1 cellular context compared by ENCODE assay signal in the genomic region with DNA sequence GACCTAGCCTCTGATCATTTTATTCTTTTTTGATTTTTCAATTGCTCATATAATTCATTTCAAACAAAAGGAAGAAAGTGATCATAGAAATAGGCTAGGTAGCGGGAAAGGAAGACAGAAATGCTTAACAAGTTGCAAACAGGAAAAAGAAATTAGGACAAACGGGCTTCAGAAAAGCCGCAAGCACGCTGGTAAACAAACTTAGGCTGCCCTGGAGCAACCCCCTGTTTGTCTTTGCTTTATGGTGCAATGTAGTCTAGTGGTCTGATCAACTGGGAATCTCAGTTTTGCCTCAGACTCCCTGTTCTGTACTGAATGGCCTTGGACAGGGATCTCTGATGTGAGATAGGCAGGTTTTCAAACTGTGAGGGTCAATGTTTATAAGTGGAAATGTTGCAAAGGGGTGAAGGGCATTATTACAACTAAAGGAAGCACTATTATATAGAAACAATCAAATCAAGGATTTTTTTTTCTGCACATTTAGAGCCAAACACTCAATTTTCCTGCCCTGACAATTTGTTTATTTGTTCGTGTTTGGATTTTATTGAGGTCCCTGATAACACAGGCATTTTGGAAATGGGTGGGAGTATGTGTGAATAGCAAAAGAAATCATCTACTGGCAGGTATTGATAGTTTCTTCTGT.
TF ChIP-seq lines count a peak whose summit lies in the region.

No MANE protein-coding gene starts in this region.

TF ChIP-seq in HepG2, 621 proteins besides CTCF, POLR2A, EP300 and RAD21 (continued from another document and continues in another):
- TF ChIP-seq, protein P1, sequence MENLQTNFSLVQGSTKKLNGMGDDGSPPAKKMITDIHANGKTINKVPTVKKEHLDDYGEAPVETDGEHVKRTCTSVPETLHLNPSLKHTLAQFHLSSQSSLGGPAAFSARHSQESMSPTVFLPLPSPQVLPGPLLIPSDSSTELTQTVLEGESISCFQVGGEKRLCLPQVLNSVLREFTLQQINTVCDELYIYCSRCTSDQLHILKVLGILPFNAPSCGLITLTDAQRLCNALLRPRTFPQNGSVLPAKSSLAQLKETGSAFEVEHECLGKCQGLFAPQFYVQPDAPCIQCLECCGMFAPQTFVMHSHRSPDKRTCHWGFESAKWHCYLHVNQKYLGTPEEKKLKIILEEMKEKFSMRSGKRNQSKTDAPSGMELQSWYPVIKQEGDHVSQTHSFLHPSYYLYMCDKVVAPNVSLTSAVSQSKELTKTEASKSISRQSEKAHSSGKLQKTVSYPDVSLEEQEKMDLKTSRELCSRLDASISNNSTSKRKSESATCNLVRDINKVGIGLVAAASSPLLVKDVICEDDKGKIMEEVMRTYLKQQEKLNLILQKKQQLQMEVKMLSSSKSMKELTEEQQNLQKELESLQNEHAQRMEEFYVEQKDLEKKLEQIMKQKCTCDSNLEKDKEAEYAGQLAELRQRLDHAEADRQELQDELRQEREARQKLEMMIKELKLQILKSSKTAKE (CRISPR knock-in tag; IDR thresholded peaks at IDR 0.05; ENCODE audit: borderline replicate concordance), result peak; percentile 94
- TF ChIP-seq USF2 (IDR thresholded peaks at IDR 0.05; ENCODE audit: low read depth, low read length) (no peak), USF2 (CRISPR knock-in tag; IDR thresholded peaks at IDR 0.05; ENCODE audit: borderline replicate concordance) (no peak), ZNF878 (CRISPR knock-in tag; IDR thresholded peaks at IDR 0.05) (no peak; the same call in 1 of the 2 replicates), FIP1L1 (IDR thresholded peaks at IDR 0.05; ENCODE audit: borderline replicate concordance, insufficient read depth, low read depth, low read length) (no peak), ZNF326 (CRISPR knock-in tag; IDR thresholded peaks at IDR 0.05; ENCODE audit: borderline replicate concordance) (no peak), SP1 (IDR thresholded peaks at IDR 0.05) (no peak), SP1 (CRISPR knock-in tag; IDR thresholded peaks at IDR 0.05) (0 out of 2 replicates have a peak, but pooled peaks have one; percentile 19), RFX3 (CRISPR knock-in tag; IDR thresholded peaks at IDR 0.05) (no peak), KDM4B (CRISPR knock-in tag; IDR thresholded peaks at IDR 0.05) (peak; percentile 93), AGO1 (IDR thresholded peaks at IDR 0.05; ENCODE audit: low read depth, low read length, poor library complexity, severe bottlenecking) (no peak), JUND (CRISPR knock-in tag; IDR thresholded peaks at IDR 0.05) (no peak), PHF21A (CRISPR knock-in tag; IDR thresholded peaks at IDR 0.05) (peak; percentile 88), ZNF781 (CRISPR knock-in tag; IDR thresholded peaks at IDR 0.05; ENCODE audit: borderline replicate concordance, not compliant biosample characterization) (no peak), ZSCAN29 (CRISPR knock-in tag; conservative IDR thresholded peaks at IDR 0.05) (no peak), BRD4 (CRISPR knock-in tag; IDR thresholded peaks at IDR 0.05) (peak; percentile 91), ESRRA (CRISPR knock-in tag; IDR thresholded peaks at IDR 0.05; ENCODE audit: low read depth) (peak; percentile 70; the same call in 1 of the 2 replicates), RBM22 (optimal IDR thresholded peaks at IDR 0.05; ENCODE audit: low read length) (no peak), CEBPG (CRISPR knock-in tag; IDR thresholded peaks at IDR 0.05) (peak; percentile 91), PAX8 (CRISPR knock-in tag; IDR thresholded peaks at IDR 0.05; ENCODE audit: borderline replicate concordance) (no peak), ZNF546 (CRISPR knock-in tag; conservative IDR thresholded peaks at IDR 0.05) (no peak), GTF3A (CRISPR knock-in tag; conservative IDR thresholded peaks at IDR 0.05) (no peak), MYC (CRISPR knock-in tag; IDR thresholded peaks at IDR 0.05; ENCODE audit: borderline replicate concordance) (no peak), ZNF564 (CRISPR knock-in tag; IDR thresholded peaks at IDR 0.05) (no peak), CEBPB (IDR thresholded peaks at IDR 0.05; ENCODE audit: borderline replicate concordance, low read depth, low read length) (peak; percentile 96), SIN3B (IDR thresholded peaks at IDR 0.05; ENCODE audit: low read length) (no peak), ZBTB46 (CRISPR knock-in tag; IDR thresholded peaks at IDR 0.05; ENCODE audit: borderline replicate concordance) (no peak), HNF1A (IDR thresholded peaks at IDR 0.05; ENCODE audit: low read depth) (peak; percentile 75), HNF1A (CRISPR knock-in tag; IDR thresholded peaks at IDR 0.05; ENCODE audit: borderline replicate concordance) (peak; percentile 88; the same call in 1 of the 2 replicates), TARDBP (CRISPR knock-in tag; IDR thresholded peaks at IDR 0.05) (peak; percentile 79; the same call in 1 of the 2 replicates), ZNF768 (CRISPR knock-in tag; IDR thresholded peaks at IDR 0.05) (no peak)
- TF ChIP-seq, protein P2, sequence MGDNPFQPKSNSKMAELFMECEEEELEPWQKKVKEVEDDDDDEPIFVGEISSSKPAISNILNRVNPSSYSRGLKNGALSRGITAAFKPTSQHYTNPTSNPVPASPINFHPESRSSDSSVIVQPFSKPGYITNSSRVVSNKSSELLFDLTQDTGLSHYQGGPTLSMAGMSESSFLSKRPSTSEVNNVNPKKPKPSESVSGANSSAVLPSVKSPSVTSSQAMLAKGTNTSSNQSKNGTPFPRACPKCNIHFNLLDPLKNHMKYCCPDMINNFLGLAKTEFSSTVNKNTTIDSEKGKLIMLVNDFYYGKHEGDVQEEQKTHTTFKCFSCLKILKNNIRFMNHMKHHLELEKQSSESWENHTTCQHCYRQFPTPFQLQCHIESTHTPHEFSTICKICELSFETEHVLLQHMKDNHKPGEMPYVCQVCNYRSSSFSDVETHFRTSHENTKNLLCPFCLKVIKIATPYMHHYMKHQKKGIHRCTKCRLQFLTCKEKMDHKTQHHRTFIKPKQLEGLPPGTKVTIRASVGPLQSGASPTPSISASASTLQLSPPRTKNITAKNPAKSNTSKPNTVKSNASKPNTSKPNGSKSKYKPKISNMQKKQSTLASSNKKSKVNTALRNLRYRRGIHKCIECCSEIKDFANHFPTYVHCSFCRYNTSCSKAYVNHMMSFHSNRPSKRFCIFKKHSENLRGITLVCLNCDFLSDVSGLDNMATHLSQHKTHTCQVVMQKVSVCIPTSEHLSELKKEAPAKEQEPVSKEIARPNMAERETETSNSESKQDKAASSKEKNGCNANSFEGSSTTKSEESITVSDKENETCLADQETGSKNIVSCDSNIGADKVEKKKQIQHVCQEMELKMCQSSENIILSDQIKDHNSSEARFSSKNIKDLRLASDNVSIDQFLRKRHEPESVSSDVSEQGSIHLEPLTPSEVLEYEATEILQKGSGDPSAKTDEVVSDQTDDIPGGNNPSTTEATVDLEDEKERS (CRISPR knock-in tag; IDR thresholded peaks at IDR 0.05), result peak; percentile 94
- TF ChIP-seq, protein P3, sequence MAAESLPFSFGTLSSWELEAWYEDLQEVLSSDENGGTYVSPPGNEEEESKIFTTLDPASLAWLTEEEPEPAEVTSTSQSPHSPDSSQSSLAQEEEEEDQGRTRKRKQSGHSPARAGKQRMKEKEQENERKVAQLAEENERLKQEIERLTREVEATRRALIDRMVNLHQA (CRISPR knock-in tag; IDR thresholded peaks at IDR 0.05), result no peak
- TF ChIP-seq, protein P4, sequence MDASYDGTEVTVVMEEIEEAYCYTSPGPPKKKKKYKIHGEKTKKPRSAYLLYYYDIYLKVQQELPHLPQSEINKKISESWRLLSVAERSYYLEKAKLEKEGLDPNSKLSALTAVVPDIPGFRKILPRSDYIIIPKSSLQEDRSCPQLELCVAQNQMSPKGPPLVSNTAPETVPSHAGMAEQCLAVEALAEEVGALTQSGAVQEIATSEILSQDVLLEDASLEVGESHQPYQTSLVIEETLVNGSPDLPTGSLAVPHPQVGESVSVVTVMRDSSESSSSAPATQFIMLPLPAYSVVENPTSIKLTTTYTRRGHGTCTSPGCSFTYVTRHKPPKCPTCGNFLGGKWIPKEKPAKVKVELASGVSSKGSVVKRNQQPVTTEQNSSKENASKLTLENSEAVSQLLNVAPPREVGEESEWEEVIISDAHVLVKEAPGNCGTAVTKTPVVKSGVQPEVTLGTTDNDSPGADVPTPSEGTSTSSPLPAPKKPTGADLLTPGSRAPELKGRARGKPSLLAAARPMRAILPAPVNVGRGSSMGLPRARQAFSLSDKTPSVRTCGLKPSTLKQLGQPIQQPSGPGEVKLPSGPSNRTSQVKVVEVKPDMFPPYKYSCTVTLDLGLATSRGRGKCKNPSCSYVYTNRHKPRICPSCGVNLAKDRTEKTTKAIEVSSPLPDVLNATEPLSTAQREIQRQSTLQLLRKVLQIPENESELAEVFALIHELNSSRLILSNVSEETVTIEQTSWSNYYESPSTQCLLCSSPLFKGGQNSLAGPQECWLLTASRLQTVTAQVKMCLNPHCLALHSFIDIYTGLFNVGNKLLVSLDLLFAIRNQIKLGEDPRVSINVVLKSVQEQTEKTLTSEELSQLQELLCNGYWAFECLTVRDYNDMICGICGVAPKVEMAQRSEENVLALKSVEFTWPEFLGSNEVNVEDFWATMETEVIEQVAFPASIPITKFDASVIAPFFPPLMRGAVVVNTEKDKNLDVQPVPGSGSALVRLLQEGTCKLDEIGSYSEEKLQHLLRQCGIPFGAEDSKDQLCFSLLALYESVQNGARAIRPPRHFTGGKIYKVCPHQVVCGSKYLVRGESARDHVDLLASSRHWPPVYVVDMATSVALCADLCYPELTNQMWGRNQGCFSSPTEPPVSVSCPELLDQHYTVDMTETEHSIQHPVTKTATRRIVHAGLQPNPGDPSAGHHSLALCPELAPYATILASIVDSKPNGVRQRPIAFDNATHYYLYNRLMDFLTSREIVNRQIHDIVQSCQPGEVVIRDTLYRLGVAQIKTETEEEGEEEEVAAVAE (CRISPR knock-in tag; IDR thresholded peaks at IDR 0.05; ENCODE audit: borderline replicate concordance), result no peak
- TF ChIP-seq, protein P5, sequence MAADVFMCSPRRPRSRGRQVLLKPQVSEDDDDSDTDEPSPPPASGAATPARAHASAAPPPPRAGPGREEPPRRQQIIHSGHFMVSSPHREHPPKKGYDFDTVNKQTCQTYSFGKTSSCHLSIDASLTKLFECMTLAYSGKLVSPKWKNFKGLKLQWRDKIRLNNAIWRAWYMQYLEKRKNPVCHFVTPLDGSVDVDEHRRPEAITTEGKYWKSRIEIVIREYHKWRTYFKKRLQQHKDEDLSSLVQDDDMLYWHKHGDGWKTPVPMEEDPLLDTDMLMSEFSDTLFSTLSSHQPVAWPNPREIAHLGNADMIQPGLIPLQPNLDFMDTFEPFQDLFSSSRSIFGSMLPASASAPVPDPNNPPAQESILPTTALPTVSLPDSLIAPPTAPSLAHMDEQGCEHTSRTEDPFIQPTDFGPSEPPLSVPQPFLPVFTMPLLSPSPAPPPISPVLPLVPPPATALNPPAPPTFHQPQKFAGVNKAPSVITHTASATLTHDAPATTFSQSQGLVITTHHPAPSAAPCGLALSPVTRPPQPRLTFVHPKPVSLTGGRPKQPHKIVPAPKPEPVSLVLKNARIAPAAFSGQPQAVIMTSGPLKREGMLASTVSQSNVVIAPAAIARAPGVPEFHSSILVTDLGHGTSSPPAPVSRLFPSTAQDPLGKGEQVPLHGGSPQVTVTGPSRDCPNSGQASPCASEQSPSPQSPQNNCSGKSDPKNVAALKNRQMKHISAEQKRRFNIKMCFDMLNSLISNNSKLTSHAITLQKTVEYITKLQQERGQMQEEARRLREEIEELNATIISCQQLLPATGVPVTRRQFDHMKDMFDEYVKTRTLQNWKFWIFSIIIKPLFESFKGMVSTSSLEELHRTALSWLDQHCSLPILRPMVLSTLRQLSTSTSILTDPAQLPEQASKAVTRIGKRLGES (CRISPR knock-in tag; IDR thresholded peaks at IDR 0.05; ENCODE audit: borderline replicate concordance), result no peak
